In the genomic region with DNA sequence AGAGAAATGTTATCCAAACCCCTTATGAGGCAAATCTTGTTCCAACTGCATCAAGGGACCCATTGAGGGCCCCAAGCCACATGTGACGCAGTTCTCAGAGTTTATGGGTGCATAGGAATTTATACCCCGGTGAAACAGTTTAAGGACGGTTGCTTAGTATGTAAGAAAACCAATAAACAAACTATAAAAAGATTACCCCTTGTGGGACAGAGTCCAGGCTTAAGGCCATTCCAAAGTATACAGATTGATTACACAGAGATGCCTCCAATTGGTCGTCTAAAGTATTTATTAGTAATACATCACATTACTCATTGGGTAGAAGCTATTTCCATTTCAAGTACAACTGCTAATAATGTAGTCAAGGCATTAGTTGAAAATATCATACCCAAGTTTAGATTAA, we compare ENCODE assay signal across 20 cellular contexts.
DNase-seq lines count a peak whose midpoint lies in the region; ATAC-seq and TF ChIP-seq lines count a peak whose summit lies in the region.
"Had no signal": no experiment of that assay in that cellular context is flagged by ENCODE, and none has a peak within 500 bp of the region (broad histone marks: within the 10 kb centered on the region; RNA-seq: fewer than 3 reads in every experiment).

No MANE protein-coding gene starts in this region.

- DNase-seq in epithelial cell of prostate (ENCODE audit: low read depth, low spot score) (no peak), mesenchymal stem cell (peak; percentile 33), smooth muscle cell (lab: John Stamatoyannopoulos, UW; ENCODE audit: unreplicated experiment) (no peak), NCI-H446 (lab: John Stamatoyannopoulos, UW) (no peak), HuH-7.5 (ENCODE audit: low spot score) (no peak), NCI-H1436 (lab: John Stamatoyannopoulos, UW) (no peak)
- DNase-seq in naive thymus-derived CD4-positive, alpha-beta T cell = no peak
- DNase-seq: ACHN; AML-193; Caco-2; CD4-positive, alpha-beta T cell; GDM1; GM23248; H7; HFFc6; KBM-7 had no signal

- WGBS in mesenchymal stem cell = no CpG with 5 or more reads among the region's 4 CpGs
- 18% methylated on average over 4 of the region's 4 CpGs for WGBS in smooth muscle cell (ENCODE audit: low lambda C conversion rate)

- H3K4me3 Mint-ChIP-seq in naive thymus-derived CD4-positive, alpha-beta T cell = no peak overlapping the region
- H3K4me3 Mint-ChIP-seq: CD4-positive, alpha-beta T cell; HFFc6; IgD-negative memory B cell had no signal

- no peak overlapping the region for H4K91ac ChIP-seq in mesenchymal stem cell (ENCODE audit: low read length)

- no peak overlapping the region for H3K4ac ChIP-seq in mesenchymal stem cell (ENCODE audit: low read depth in 1 of 2, low read length in 2 of 2)

- H3F3A ChIP-seq in SU-DHL-6 (ENCODE audit: insufficient read depth) = no peaks in the 10 kb centered on the region
- no peaks in the 10 kb centered on the region for H3F3A ChIP-seq in smooth muscle cell (ENCODE audit: low read depth)

- CTCF ChIA-PET in naive thymus-derived CD4-positive, alpha-beta T cell (lab: Charles Lee) = no interaction called here

- POLR2A ChIA-PET in naive thymus-derived CD4-positive, alpha-beta T cell (lab: Charles Lee) = no interaction called here

- H3K4me2 ChIP-seq in SU-DHL-6 (ENCODE audit: low read depth, low read length, poor library complexity, severe bottlenecking) = no peak overlapping the region
- no peak overlapping the region for H3K4me2 ChIP-seq in mesenchymal stem cell (ENCODE audit: low read length, poor library complexity, severe bottlenecking)
- H3K4me2 ChIP-seq in smooth muscle cell = peak overlapping the region; percentile 13

- H2AK5ac ChIP-seq in mesenchymal stem cell (ENCODE audit: low read length, severe bottlenecking) = no peak overlapping the region

- no peak overlapping the region for H3K4me3 ChIP-seq in SU-DHL-6 (ENCODE audit: insufficient read depth, low read length, poor library complexity, severe bottlenecking)
- no peak overlapping the region for H3K4me3 ChIP-seq in mesenchymal stem cell (ENCODE audit: insufficient read depth in 1 of 2, low read depth in 1 of 2, low read length in 2 of 2)
- no peak overlapping the region for H3K4me3 ChIP-seq in smooth muscle cell
- no peak overlapping the region for H3K4me3 ChIP-seq in naive thymus-derived CD4-positive, alpha-beta T cell (ENCODE audit: low read length)
- H3K4me3 ChIP-seq: GM23248 had no signal

- peaks cover 0 to 12% (median 7%) of the 10 kb centered on the region in 11 donors for H3K9me3 Mint-ChIP-seq in naive thymus-derived CD4-positive, alpha-beta T cell

- no peak overlapping the region for H2BK12ac ChIP-seq in mesenchymal stem cell (ENCODE audit: low read length in 2 of 2)

- H3K36me3 ChIP-seq in SU-DHL-6 (ENCODE audit: low read length) = no peaks in the 10 kb centered on the region
- H3K36me3 ChIP-seq in mesenchymal stem cell (ENCODE audit: control insufficient read depth in 1 of 2, insufficient read depth in 2 of 2, low read depth in 1 of 2, low read length in 2 of 2) = no peaks in the 10 kb centered on the region
- H3K36me3 ChIP-seq in smooth muscle cell (ENCODE audit: low read depth) = no peaks in the 10 kb centered on the region
- H3K36me3 ChIP-seq in naive thymus-derived CD4-positive, alpha-beta T cell (ENCODE audit: control insufficient read depth in 2 of 3, insufficient read depth in 3 of 3, low read length in 3 of 3) = no peaks in the 10 kb centered on the region

- H2BK15ac ChIP-seq in mesenchymal stem cell (ENCODE audit: low read depth, poor library complexity, severe bottlenecking) = no peak overlapping the region

- no peak for ATAC-seq in naive thymus-derived CD4-positive, alpha-beta T cell
- ATAC-seq: HCT116 had no signal

- H4K20me1 ChIP-seq in SU-DHL-6 (ENCODE audit: low read depth, low read length) = no peaks in the 10 kb centered on the region
- H4K20me1 ChIP-seq in smooth muscle cell (ENCODE audit: low read depth) = no peaks in the 10 kb centered on the region

- H3K9me3 ChIP-seq in SU-DHL-6 (ENCODE audit: insufficient read depth, low read length) = peaks cover 12% of the 10 kb centered on the region; the same call in 1 of the 2 replicates
- peaks cover 17% of the 10 kb centered on the region for H3K9me3 ChIP-seq in mesenchymal stem cell (ENCODE audit: control insufficient read depth, low read length)
- no peaks in the 10 kb centered on the region for H3K9me3 ChIP-seq in smooth muscle cell (replicated peaks; ENCODE audit: low read depth)
- no peaks in the 10 kb centered on the region for H3K9me3 ChIP-seq in naive thymus-derived CD4-positive, alpha-beta T cell (ENCODE audit: control insufficient read depth in 2 of 3, low read length in 3 of 3)

- TF ChIP-seq CTCF in SU-DHL-6 (IDR thresholded peaks at IDR 0.05; ENCODE audit: insufficient read depth, low read length, poor library complexity, severe bottlenecking) (no peak), smooth muscle cell (IDR thresholded peaks at IDR 0.05; ENCODE audit: borderline replicate concordance, insufficient read depth, poor library complexity, severe bottlenecking) (no peak)

- no peaks in the 10 kb centered on the region for H3K4me1 Mint-ChIP-seq in naive thymus-derived CD4-positive, alpha-beta T cell
- H3K4me1 Mint-ChIP-seq: IgD-negative memory B cell had no signal

- H3K27me3 ChIP-seq in SU-DHL-6 (ENCODE audit: low read length) = no peaks in the 10 kb centered on the region
- no peaks in the 10 kb centered on the region for H3K27me3 ChIP-seq in mesenchymal stem cell (ENCODE audit: control insufficient read depth in 1 of 2, insufficient read depth in 1 of 2, low read length in 2 of 2)
- H3K27me3 ChIP-seq in smooth muscle cell (ENCODE audit: low read depth) = no peaks in the 10 kb centered on the region
- H3K27me3 ChIP-seq in naive thymus-derived CD4-positive, alpha-beta T cell (ENCODE audit: control insufficient read depth in 2 of 2, insufficient read depth in 2 of 2, low read length in 2 of 2) = no peaks in the 10 kb centered on the region

- no peak overlapping the region for H3K27ac Mint-ChIP-seq in naive thymus-derived CD4-positive, alpha-beta T cell
- H3K27ac Mint-ChIP-seq: CD4-positive, alpha-beta T cell; HFFc6; IgD-negative memory B cell had no signal

- H3K14ac ChIP-seq in mesenchymal stem cell (ENCODE audit: low read length in 2 of 2) = no peak overlapping the region

- intact Hi-C loops in naive thymus-derived CD4-positive, alpha-beta T cell (cut with micrococcal nuclease) = no loop called here

- H2AFZ ChIP-seq in SU-DHL-6 (ENCODE audit: low read depth, low read length, severe bottlenecking) = peak overlapping the region; percentile 27
- no peak overlapping the region for H2AFZ ChIP-seq in mesenchymal stem cell (ENCODE audit: low read depth, low read length)
- no peak overlapping the region for H2AFZ ChIP-seq in smooth muscle cell (ENCODE audit: low read depth)
- H2AFZ ChIP-seq: GM23248 had no signal

- H3K79me2 ChIP-seq in SU-DHL-6 (ENCODE audit: insufficient read depth, low read length) = no peaks in the 10 kb centered on the region
- no peaks in the 10 kb centered on the region for H3K79me2 ChIP-seq in smooth muscle cell (ENCODE audit: low read depth)

- no peak overlapping the region for H3K27ac ChIP-seq in SU-DHL-6 (ENCODE audit: low read depth, low read length)
- H3K27ac ChIP-seq in epithelial cell of prostate = peak overlapping the region; percentile 86
- H3K27ac ChIP-seq in mesenchymal stem cell (ENCODE audit: low read length, poor library complexity, severe bottlenecking) = no peak overlapping the region
- H3K27ac ChIP-seq in smooth muscle cell (ENCODE audit: low read depth) = peak overlapping the region; percentile 96
- no peak overlapping the region for H3K27ac ChIP-seq in naive thymus-derived CD4-positive, alpha-beta T cell (ENCODE audit: low read depth, low read length)
- H3K27ac ChIP-seq: C4-2B, GM23248 had no signal

- H3K4me1 ChIP-seq in mesenchymal stem cell (ENCODE audit: control insufficient read depth, insufficient read depth, low read depth, low read length) = no peaks in the 10 kb centered on the region
- peaks cover 11% of the 10 kb centered on the region for H3K4me1 ChIP-seq in smooth muscle cell (ENCODE audit: low read depth)
- no peaks in the 10 kb centered on the region for H3K4me1 ChIP-seq in naive thymus-derived CD4-positive, alpha-beta T cell (ENCODE audit: control insufficient read depth in 2 of 2, insufficient read depth in 2 of 2, low read length in 2 of 2)
- H3K4me1 ChIP-seq: Caco-2 had no signal

- no peak overlapping the region for H4K8ac ChIP-seq in mesenchymal stem cell (ENCODE audit: low read length)

- H3K9me2 ChIP-seq in SU-DHL-6 (replicated peaks; ENCODE audit: insufficient read depth, low read length) = no peaks in the 10 kb centered on the region

- no peak overlapping the region for H3K23ac ChIP-seq in mesenchymal stem cell (ENCODE audit: low read length in 2 of 2)

- no peak overlapping the region for H3K18ac ChIP-seq in mesenchymal stem cell (ENCODE audit: low read depth in 1 of 2, low read length in 2 of 2)

- H3K36me3 Mint-ChIP-seq in naive thymus-derived CD4-positive, alpha-beta T cell = no peaks in the 10 kb centered on the region

- no peak overlapping the region for H2BK120ac ChIP-seq in mesenchymal stem cell (ENCODE audit: low read depth, low read length)

- no peaks in the 10 kb centered on the region for H3K27me3 Mint-ChIP-seq in naive thymus-derived CD4-positive, alpha-beta T cell
- H3K27me3 Mint-ChIP-seq: CD4-positive, alpha-beta T cell; IgD-negative memory B cell had no signal

- no peak overlapping the region for H3K9ac ChIP-seq in SU-DHL-6 (ENCODE audit: low read length)
- no peak overlapping the region for H3K9ac ChIP-seq in mesenchymal stem cell (ENCODE audit: low read length)
- peak overlapping the region; percentile 15 for H3K9ac ChIP-seq in smooth muscle cell (ENCODE audit: low read depth)
- H3K9ac ChIP-seq: GM23248 had no signal

- no peak overlapping the region for H2BK5ac ChIP-seq in mesenchymal stem cell (ENCODE audit: low read depth, low read length, poor library complexity, severe bottlenecking)

- no peaks in the 10 kb centered on the region for H3K79me1 ChIP-seq in mesenchymal stem cell (replicated peaks; ENCODE audit: low read length, poor library complexity, severe bottlenecking)

Comparison
In these comparisons a context has a peak if more than half of its experiments do, and no peak if none do; other contexts are left out.
1. H3K27ac ChIP-seq: peak in epithelial cell of prostate (single experiment) and smooth muscle cell (single experiment); none in SU-DHL-6 (single experiment), mesenchymal stem cell (single experiment) and naive thymus-derived CD4-positive, alpha-beta T cell (single experiment).